22 cellular contexts compared by ENCODE assay signal in the genomic region with DNA sequence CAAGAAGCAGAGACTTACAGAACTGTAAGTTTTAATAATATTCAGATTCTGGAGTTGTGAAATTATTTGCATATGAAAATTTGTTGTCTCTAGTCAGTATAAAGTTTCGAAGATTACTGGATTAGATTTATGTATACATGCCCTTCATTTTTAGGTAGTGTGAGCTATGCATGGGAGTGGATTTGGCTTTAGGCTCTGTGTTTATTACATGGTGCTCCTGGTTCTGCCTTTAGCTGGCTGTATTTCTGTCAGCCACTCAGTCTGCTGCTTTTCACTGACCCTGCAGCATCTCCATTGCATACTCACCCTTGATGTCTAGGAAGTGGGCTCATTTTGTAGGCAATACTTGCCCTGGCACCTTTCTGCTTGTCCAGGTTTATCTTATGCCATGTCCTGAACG.
DNase-seq lines count a peak whose midpoint lies in the region; ATAC-seq, FAIRE-seq and TF ChIP-seq lines count a peak whose summit lies in the region.
"Had no signal": no experiment of that assay in that cellular context is flagged by ENCODE, and none has a peak within 500 bp of the region (broad histone marks: within the 10 kb centered on the region; RNA-seq: fewer than 3 reads in every experiment).

No MANE protein-coding gene starts in this region.

- H3K27ac Mint-ChIP-seq in natural killer cell treated with Interleukin-12 subunit alpha and Interleukin-12 subunit beta and Interleukin-15 and Interleukin-18, amount 100 ng/mL, for 72 hours: peak overlapping the region in 1 of 2 donors; percentile 15
- no peak overlapping the region for H3K27ac Mint-ChIP-seq in natural killer cell
- H3K27ac Mint-ChIP-seq in nephron: peak overlapping the region; percentile 54 to 88 (median 66)
- no peak overlapping the region for H3K27ac Mint-ChIP-seq in chondrocyte (ENCODE audit: unreplicated experiment)
- H3K27ac Mint-ChIP-seq: activated CD8-positive, alpha-beta T cell treated with anti-CD3 and anti-CD28 coated beads, Interleukin-2, amount 10 ng/mL, durations not matched to agents 7 days and 5 days; progenitor cell of endocrine pancreas had no signal

- H3K4me2 ChIP-seq in GM12878 (ENCODE audit: control insufficient read depth, insufficient read depth): peak overlapping the region; percentile 47
- H3K4me2 ChIP-seq: hepatocyte, smooth muscle cell had no signal

- no peaks in the 10 kb centered on the region for H3K9me3 Mint-ChIP-seq in natural killer cell treated with Interleukin-12 subunit alpha and Interleukin-12 subunit beta and Interleukin-15 and Interleukin-18, amount 100 ng/mL, for 72 hours
- H3K9me3 Mint-ChIP-seq in natural killer cell (no peaks in the 10 kb centered on the region), nephron (no peaks in the 10 kb centered on the region), chondrocyte (ENCODE audit: low read depth) (no peaks in the 10 kb centered on the region)
- H3K9me3 Mint-ChIP-seq: naive thymus-derived CD4-positive, alpha-beta T cell had no signal

- no peak for DNase-seq in natural killer cell treated with Interleukin-12 subunit alpha and Interleukin-12 subunit beta and Interleukin-15 and Interleukin-18, amount 100 ng/mL, for 72 hours (ENCODE audit: low spot score)
- DNase-seq in natural killer cell (no peak), GM12878 (ENCODE audit: low read depth, low spot score) (no peak), pancreas (no peak), NCI-H748 treated with DMSO at 0.1 percent for 48 hours (lab: John Stamatoyannopoulos, UW) (no peak), posterior vena cava (ENCODE audit: low spot score) (no peak), chondrocyte (ENCODE audit: low spot score) (no peak)
- DNase-seq: activated CD8-positive, alpha-beta T cell treated with anti-CD3 and anti-CD28 coated beads, Interleukin-2, amount 10 ng/mL, durations not matched to agents 7 days and 5 days; activated gamma-delta T cell; effector memory CD4-positive, alpha-beta T cell; MM.1S; naive thymus-derived CD4-positive, alpha-beta T cell; NCI-H1436 treated with DMSO at 0.1 percent for 48 hours; NCI-H2171; NCI-H69; SJCRH30; stimulated activated CD4-positive, alpha-beta T cell treated with anti-CD3 and anti-CD28 coated beads, Interleukin-4, amount 100 ng/mL, for 4 hours; WERI-Rb-1 had no signal

- WGBS in GM12878 (ENCODE audit: insufficient coverage, insufficient replicate concordance, low lambda C conversion rate, missing lambda C conversion rate): 100% methylated on average over 2 of the region's 2 CpGs
- WGBS in pancreas, 2 donors: 81 to 93% methylated on average over 2 of the region's 2 CpGs

- TF ChIP-seq CTCF in natural killer cell (IDR thresholded peaks at IDR 0.05): no peak
- TF ChIP-seq CTCF in GM12878 (IDR thresholded peaks at IDR 0.05 in 2 of 3, conservative IDR thresholded peaks at IDR 0.05 in 1 of 3; ENCODE audit: control insufficient read depth in 2 of 3, extremely low read depth in 1 of 3, insufficient read depth in 1 of 3, low read depth in 3 of 3, low read length in 3 of 3): no peak
- no peak for TF ChIP-seq CTCF in nephron (IDR thresholded peaks at IDR 0.05; ENCODE audit: unreplicated experiment in 3 of 3)
- TF ChIP-seq CTCF in pancreas (IDR thresholded peaks at IDR 0.05): no peak
- no peak for TF ChIP-seq CTCF in chondrocyte (IDR thresholded peaks at IDR 0.05)

- intact Hi-C loops in natural killer cell (cut with micrococcal nuclease) (no loop called here), GM12878 (cut with micrococcal nuclease; ENCODE audit: unreplicated experiment) (no loop called here), pancreas (cut with DNase I) (no loop called here), posterior vena cava (cut with DNase I) (no loop called here)

- POLR2A ChIA-PET in GM12878 (lab: Charles Lee): no interaction called here

- no peak overlapping the region for H2AFZ ChIP-seq in GM12878 (ENCODE audit: control insufficient read depth, low read depth, low read length)
- H2AFZ ChIP-seq: hepatocyte had no signal

- H3K4me3 ChIP-seq in GM12878: no peak overlapping the region
- no peak overlapping the region for H3K4me3 ChIP-seq in pancreas
- H3K4me3 ChIP-seq: hepatocyte, SJCRH30, smooth muscle cell had no signal

- CTCF ChIA-PET in GM12878 (lab: Yijun Ruan, JAX): no interaction called here

- no peak for TF ChIP-seq RAD21 in GM12878 (IDR thresholded peaks at IDR 0.05; ENCODE audit: insufficient read depth, low read depth, low read length)

- FAIRE-seq in GM12878 (lab: Jason Lieb, UNC): no peak
- FAIRE-seq in pancreas (lab: Jason Lieb, UNC): no peak

- no peak for TF ChIP-seq POLR2A in GM12878 (IDR thresholded peaks at IDR 0.05; ENCODE audit: low read depth, low read length)

- no peaks in the 10 kb centered on the region for H3K27me3 ChIP-seq in GM12878 (replicated peaks in 1 of 2; ENCODE audit: control insufficient read depth in 2 of 2, insufficient read depth in 2 of 2, low read length in 1 of 2)
- H3K27me3 ChIP-seq in pancreas: no peaks in the 10 kb centered on the region
- H3K27me3 ChIP-seq: hepatocyte, SJCRH30 had no signal

- SMC1A ChIA-PET in GM12878 (lab: Charles Lee; ENCODE audit: uncharacterized antibody, unreplicated experiment): no interaction called here

- no peak for TF ChIP-seq EP300 in GM12878 (IDR thresholded peaks at IDR 0.05; ENCODE audit: borderline replicate concordance in 1 of 2, control insufficient read depth in 1 of 2, low read depth in 2 of 2, low read length in 2 of 2)

- no peaks in the 10 kb centered on the region for H4K20me1 ChIP-seq in GM12878 (ENCODE audit: control insufficient read depth, insufficient read depth)

- peaks cover 57% of the 10 kb centered on the region for H3K36me3 Mint-ChIP-seq in natural killer cell treated with Interleukin-12 subunit alpha and Interleukin-12 subunit beta and Interleukin-15 and Interleukin-18, amount 100 ng/mL, for 72 hours
- H3K36me3 Mint-ChIP-seq in natural killer cell (peaks cover 44% of the 10 kb centered on the region), nephron (ENCODE audit: low read depth) (peaks cover 74% of the 10 kb centered on the region), chondrocyte (ENCODE audit: low read depth) (peaks cover 33% of the 10 kb centered on the region)

- H3K9me3 ChIP-seq in GM12878 (replicated peaks; ENCODE audit: control insufficient read depth, insufficient read depth, low read length) (no peaks in the 10 kb centered on the region), pancreas (no peaks in the 10 kb centered on the region)
- H3K9me3 ChIP-seq: SJCRH30 had no signal

- H3K27me3 Mint-ChIP-seq in natural killer cell treated with Interleukin-12 subunit alpha and Interleukin-12 subunit beta and Interleukin-15 and Interleukin-18, amount 100 ng/mL, for 72 hours: no peaks in the 10 kb centered on the region
- no peaks in the 10 kb centered on the region for H3K27me3 Mint-ChIP-seq in natural killer cell (ENCODE audit: low read depth in 2 of 2)
- no peaks in the 10 kb centered on the region for H3K27me3 Mint-ChIP-seq in nephron (ENCODE audit: low read depth)
- H3K27me3 Mint-ChIP-seq in chondrocyte (ENCODE audit: low read depth): no peaks in the 10 kb centered on the region
- H3K27me3 Mint-ChIP-seq: naive thymus-derived CD4-positive, alpha-beta T cell; progenitor cell of endocrine pancreas had no signal

- H3K9ac ChIP-seq in GM12878 (ENCODE audit: control insufficient read depth, insufficient read depth, low read length): no peak overlapping the region

- no peaks in the 10 kb centered on the region for H3K79me2 ChIP-seq in GM12878 (ENCODE audit: control insufficient read depth, insufficient read depth, low read length)
- H3K79me2 ChIP-seq: hepatocyte had no signal

- H3K4me1 ChIP-seq in GM12878 (ENCODE audit: control insufficient read depth, insufficient read depth, low read length): peaks cover 5% of the 10 kb centered on the region; the same call in 1 of the 2 replicates
- peaks cover 0 to 9% (median 6%) of the 10 kb centered on the region in 3 donors for H3K4me1 ChIP-seq in pancreas
- H3K4me1 ChIP-seq: SJCRH30 had no signal

- H3K36me3 ChIP-seq in GM12878 (ENCODE audit: control insufficient read depth in 2 of 2, insufficient read depth in 2 of 2, low read length in 1 of 2) (peaks cover 6 to 18% of the 10 kb centered on the region in 2 experiments), pancreas (peaks cover 0 to 45% (median 9%) of the 10 kb centered on the region in 3 donors)

- H3K4me1 Mint-ChIP-seq in natural killer cell treated with Interleukin-12 subunit alpha and Interleukin-12 subunit beta and Interleukin-15 and Interleukin-18, amount 100 ng/mL, for 72 hours (ENCODE audit: low read depth in 2 of 2): peaks cover 24 to 46% of the 10 kb centered on the region in 2 donors
- H3K4me1 Mint-ChIP-seq in natural killer cell (peaks cover 0 to 38% of the 10 kb centered on the region in 2 donors), nephron (peaks cover 43% of the 10 kb centered on the region), chondrocyte (ENCODE audit: low read depth) (peaks cover 41% of the 10 kb centered on the region)

- no TSS peak for BruUV-seq in GM12878 (replicated peaks; lab: Mats Ljungman, UMichigan)

- no peak for ATAC-seq in natural killer cell treated with Interleukin-12 subunit alpha and Interleukin-12 subunit beta and Interleukin-15 and Interleukin-18, amount 100 ng/mL, for 72 hours
- no peak for ATAC-seq in natural killer cell
- no peak for ATAC-seq in GM12878
- no peak for ATAC-seq in pancreas
- ATAC-seq: activated CD8-positive, alpha-beta T cell treated with anti-CD3 and anti-CD28 coated beads, Interleukin-2, amount 10 ng/mL, durations not matched to agents 7 days and 5 days; naive thymus-derived CD4-positive, alpha-beta T cell had no signal

- in situ Hi-C loops in GM12878 (cut with MboI): no loop called here

- peak overlapping the region; percentile 21; the same call in 1 of the 2 replicates for H3K27ac ChIP-seq in GM12878 (ENCODE audit: control insufficient read depth, insufficient read depth)
- H3K27ac ChIP-seq in pancreas: no peak overlapping the region
- H3K27ac ChIP-seq: hepatocyte, SJCRH30, WERI-Rb-1 had no signal

- peak overlapping the region; percentile 59 for H3K4me3 Mint-ChIP-seq in natural killer cell treated with Interleukin-12 subunit alpha and Interleukin-12 subunit beta and Interleukin-15 and Interleukin-18, amount 100 ng/mL, for 72 hours
- no peak overlapping the region for H3K4me3 Mint-ChIP-seq in natural killer cell
- peak overlapping the region in 2 of 3 experiments; percentile 3 to 37 for H3K4me3 Mint-ChIP-seq in nephron
- H3K4me3 Mint-ChIP-seq in chondrocyte (ENCODE audit: unreplicated experiment): no peak overlapping the region
- H3K4me3 Mint-ChIP-seq: activated CD8-positive, alpha-beta T cell treated with anti-CD3 and anti-CD28 coated beads, Interleukin-2, amount 10 ng/mL, durations not matched to agents 7 days and 5 days had no signal

- RAD21 ChIA-PET in GM12878 (lab: Charles Lee; ENCODE audit: unreplicated experiment): no interaction called here

TF ChIP-seq in GM12878, 131 proteins besides CTCF, POLR2A, EP300 and RAD21 (continues in another document):
- TF ChIP-seq CREB1 (IDR thresholded peaks at IDR 0.05; ENCODE audit: low read depth) (no peak), POLR2AphosphoS2 (IDR thresholded peaks at IDR 0.05; ENCODE audit: low read depth, low read length) (no peak)

Comparison
In these comparisons a context has a peak if more than half of its experiments do, and no peak if none do; other contexts are left out.
1. H3K4me3 Mint-ChIP-seq: peak in natural killer cell treated with Interleukin-12 subunit alpha and Interleukin-12 subunit beta and Interleukin-15 and Interleukin-18, amount 100 ng/mL, for 72 hours (single experiment) and nephron (2 of 3); none in natural killer cell (single experiment) and chondrocyte (single experiment).
2. H3K27ac Mint-ChIP-seq: peak in nephron (3 of 3); none in natural killer cell (0 of 2) and chondrocyte (single experiment).